7 cellular contexts compared by ENCODE assay signal in genomic region chr14:103530390-103530789, GRCh38. TPM values are rescaled to one million over a fixed set of nuclear protein-coding genes. Genes with fewer than 3 reads are reported as not detected.
DNase-seq lines count a peak whose midpoint lies in the region; ATAC-seq, FAIRE-seq and TF ChIP-seq lines count a peak whose summit lies in the region.

No MANE protein-coding gene starts in this region.

- peaks cover 41% of the 10 kb centered on the region for H3K79me2 ChIP-seq in PC-3 (ENCODE audit: low read length)

- peaks cover 8% of the 10 kb centered on the region; the same call in 1 of the 2 replicates for H4K20me1 ChIP-seq in PC-3 (ENCODE audit: low read length)

- H3K27ac ChIP-seq in PC-3 (ENCODE audit: low read length) (no peak overlapping the region), rectal smooth muscle tissue (ENCODE audit: low read depth, low read length) (no peak overlapping the region)

- H3K4me2 ChIP-seq in PC-3 (ENCODE audit: low read length) = peak overlapping the region; percentile 96

- no peaks in the 10 kb centered on the region for H3K27me3 ChIP-seq in PC-3 (ENCODE audit: low read length)
- no peaks in the 10 kb centered on the region for H3K27me3 ChIP-seq in rectal smooth muscle tissue (ENCODE audit: control insufficient read depth, insufficient read depth, low read length)

- H3K4me1 ChIP-seq in PC-3 (ENCODE audit: insufficient read depth, low read length) = peaks cover 22% of the 10 kb centered on the region
- peaks cover 43% of the 10 kb centered on the region for H3K4me1 ChIP-seq in rectal smooth muscle tissue (ENCODE audit: control insufficient read depth, insufficient read depth, low read length)

- BruUV-seq in PC-3 (replicated peaks; lab: Mats Ljungman, UMichigan) = no TSS peak

- CTCF ChIA-PET in PC-3 (lab: Charles Lee) = no interaction called here

- no peak overlapping the region for H2AFZ ChIP-seq in PC-3 (ENCODE audit: low read length)

- H3K36me3 ChIP-seq in PC-3 (ENCODE audit: low read depth, low read length) = peaks cover 4% of the 10 kb centered on the region; the same call in 1 of the 2 replicates
- peaks cover 3% of the 10 kb centered on the region for H3K36me3 ChIP-seq in rectal smooth muscle tissue (ENCODE audit: control insufficient read depth, insufficient read depth, low read length)

- POLR2A ChIA-PET in PC-3 (lab: Charles Lee; ENCODE audit: unreplicated experiment) = no interaction called here

- no peaks in the 10 kb centered on the region for H3F3A ChIP-seq in PC-3 (ENCODE audit: low read length, unreplicated experiment)

- H3K9me3 ChIP-seq in PC-3 (ENCODE audit: low read length) = no peaks in the 10 kb centered on the region

- DNase-seq in GM12891 (ENCODE audit: insufficient read length, low spot score) = no peak
- peak; percentile 32 for DNase-seq in PC-3
- peak; percentile 13 for DNase-seq in effector CD8-positive, alpha-beta T cell (lab: John Stamatoyannopoulos, UW)
- DNase-seq in HPDE6-E6E7 (ENCODE audit: extremely low spot score) = no peak
- DNase-seq in GOT3 (lab: John Stamatoyannopoulos, UW) = no peak

- H3K9ac ChIP-seq in PC-3 (ENCODE audit: low read length) (no peak overlapping the region), rectal smooth muscle tissue (ENCODE audit: low read length) (no peak overlapping the region)

- H3K4me3 ChIP-seq in PC-3 (ENCODE audit: low read length) (peak overlapping the region; percentile 94), rectal smooth muscle tissue (ENCODE audit: low read length) (peak overlapping the region; percentile 89)

- ATAC-seq in PC-3 = no peak
- no peak for ATAC-seq in GM18502 (IDR thresholded peaks at IDR 0.05; ENCODE audit: poor library complexity, unreplicated experiment)

- H3K9me2 ChIP-seq in PC-3 (replicated peaks; ENCODE audit: low read length) = no peaks in the 10 kb centered on the region

- TF ChIP-seq POLR2A in GM12891 (IDR thresholded peaks at IDR 0.05; ENCODE audit: low read depth, low read length) = no peak

- peak; percentile 45 for FAIRE-seq in GM12891 (lab: Jason Lieb, UNC)

- TF ChIP-seq CTCF in PC-3 (conservative IDR thresholded peaks at IDR 0.05; ENCODE audit: low read depth, low read length) = no peak

- intact Hi-C loops in PC-3 (cut with micrococcal nuclease) = no loop called here

TF ChIP-seq in GM12891, 5 proteins besides CTCF, POLR2A, EP300 and RAD21:
- TF ChIP-seq PAX5 (IDR thresholded peaks at IDR 0.05; ENCODE audit: insufficient read depth, low read length, severe bottlenecking) (no peak), TAF1 (IDR thresholded peaks at IDR 0.05; ENCODE audit: low read depth, low read length) (no peak), SPI1 (IDR thresholded peaks at IDR 0.05; ENCODE audit: low read depth, low read length) (no peak), POU2F2 (IDR thresholded peaks at IDR 0.05; ENCODE audit: low read depth, low read length) (no peak), POLR2AphosphoS5 (IDR thresholded peaks at IDR 0.05; ENCODE audit: low read depth, low read length) (no peak)

RNA-seq across cellular contexts. Expression of gene TRMT61A, which starts 1.4 kb away (rescaled TPM):
- polyA plus RNA-seq in GM12891 (2012; ENCODE audit: low read depth, missing spikeins) = 5.1 TPM
- 51.2 and 72.9 TPM in 2 replicates for total RNA-seq in PC-3 (2014; rRNA removed)

RNA-seq across cellular contexts. Expression of gene CKB, which starts 7.8 kb away (rescaled TPM):
- polyA plus RNA-seq in GM12891 (2012; ENCODE audit: low read depth, missing spikeins) = 44.2 TPM
- 299 and 324 TPM in 2 replicates for total RNA-seq in PC-3 (2014; rRNA removed)

RNA-seq across cellular contexts. Expression of gene BAG5, which starts 32.1 kb away (rescaled TPM):
- 9.3 TPM for polyA plus RNA-seq in GM12891 (2012; ENCODE audit: low read depth, missing spikeins)
- total RNA-seq in PC-3 (2014; rRNA removed) = 28.1 and 33.0 TPM in 2 replicates

RNA-seq across cellular contexts. Expression of gene COA8, which starts 32.4 kb away (rescaled TPM):
- polyA plus RNA-seq in GM12891 (2012; ENCODE audit: low read depth, missing spikeins) = 50.7 TPM
- total RNA-seq in PC-3 (2014; rRNA removed) = 52.7 and 62.3 TPM in 2 replicates

Comparison
In these comparisons a context has a peak if more than half of its experiments do, and no peak if none do; other contexts are left out.
1. DNase-seq: peak in PC-3 (single experiment) and effector CD8-positive, alpha-beta T cell (single experiment); none in GM12891 (single experiment), HPDE6-E6E7 (single experiment) and GOT3 (single experiment).